Comparison of ENCODE assay signal across 11 cellular contexts in genomic region chr14:23069413-23069806, GRCh38. TPM values are rescaled to one million over a fixed set of nuclear protein-coding genes. Genes with fewer than 3 reads are reported as not detected.
DNase-seq lines count a peak whose midpoint lies in the region; ATAC-seq and TF ChIP-seq lines count a peak whose summit lies in the region.
"Had no signal": no experiment of that assay in that cellular context is flagged by ENCODE, and none has a peak within 500 bp of the region (broad histone marks: within the 10 kb centered on the region; RNA-seq: fewer than 3 reads in every experiment).

No MANE protein-coding gene starts in this region.

- TF ChIP-seq CTCF in MCF 10A (IDR thresholded peaks at IDR 0.05; ENCODE audit: unreplicated experiment), result no peak
- no peak for TF ChIP-seq CTCF in mammary epithelial cell (conservative IDR thresholded peaks at IDR 0.05 in 1 of 2, IDR thresholded peaks at IDR 0.05 in 1 of 2; ENCODE audit: extremely low read depth in 1 of 2, insufficient read depth in 1 of 2, low read depth in 1 of 2, low read length in 2 of 2)
- no peak for TF ChIP-seq CTCF in WTC11 (IDR thresholded peaks at IDR 0.05)
- no peak for TF ChIP-seq CTCF in transverse colon (IDR thresholded peaks at IDR 0.05)

- H3K9me3 Mint-ChIP-seq in MCF 10A (ENCODE audit: unreplicated experiment) (no peaks in the 10 kb centered on the region), WTC11 (no peaks in the 10 kb centered on the region)
- H3K9me3 Mint-ChIP-seq: CD8-positive, alpha-beta T cell had no signal

- H3K4me2 ChIP-seq in mammary epithelial cell (ENCODE audit: insufficient read depth, low read depth, low read length), result no peak overlapping the region

- H3K9me3 ChIP-seq in mammary epithelial cell (replicated peaks; ENCODE audit: insufficient read depth, low read length), result no peaks in the 10 kb centered on the region
- no peaks in the 10 kb centered on the region for H3K9me3 ChIP-seq in transverse colon

- H3K4me3 ChIP-seq in mammary epithelial cell (replicated peaks in 1 of 3; ENCODE audit: insufficient read depth in 1 of 3, low read depth in 2 of 3, low read length in 3 of 3) (no peak overlapping the region), transverse colon (no peak overlapping the region)

- H3K4me1 ChIP-seq in mammary epithelial cell (ENCODE audit: insufficient read depth, low read length) (peaks cover 10% of the 10 kb centered on the region), transverse colon (peaks cover 10 to 47% (median 28%) of the 10 kb centered on the region in 4 donors)

- no peaks in the 10 kb centered on the region for H3K27me3 Mint-ChIP-seq in MCF 10A (ENCODE audit: insufficient read depth, unreplicated experiment)
- no peaks in the 10 kb centered on the region for H3K27me3 Mint-ChIP-seq in WTC11 (ENCODE audit: low read depth)

- intact Hi-C loops in MCF 10A (cut with micrococcal nuclease), result loop anchor here (1.0 kb wide), 1 partner anchor 40 kb away; no protein-coding TSS in a partner anchor
- intact Hi-C loops in mammary epithelial cell (cut with micrococcal nuclease), result loop anchor here (1.0 to 5.0 kb wide), 5 partner anchors 9 to 233 kb away; partner anchors contain the start of genes ACIN1, C14orf119 and PPP1R3E
- intact Hi-C loops in transverse colon (cut with DNase I; ENCODE audit: low total_unique reads), result no loop called here

- H3K4me1 Mint-ChIP-seq in MCF 10A (ENCODE audit: insufficient read depth, unreplicated experiment) (peaks cover 26% of the 10 kb centered on the region), WTC11 (peaks cover 38% of the 10 kb centered on the region)

- dilution Hi-C loops in mammary epithelial cell (cut with HindIII; ENCODE audit: low sequenced_read_pairs), result loop anchor here (5.0 kb wide), 1 partner anchor 92 kb away; no protein-coding TSS in a partner anchor

- in situ Hi-C loops in mammary epithelial cell (cut with MboI; ENCODE audit: low sequenced_read_pairs in 2 of 2), result loop anchor here in 1 of 2 donors (5.0 kb wide), 1 partner anchor 38 kb away; no protein-coding TSS in a partner anchor
- in situ Hi-C loops in transverse colon (cut with MboI; ENCODE audit: low pct_ligation_motif_present in 1 of 4, low pct_unique_long_range_greater_than_20kb in 1 of 4, low sequenced_read_pairs in 3 of 4), result loop anchor here in 2 of 4 donors (10.0 kb wide), 2 partner anchors 85 to 95 kb away; partner anchors contain the start of gene AJUBA (in 1 of the 2)

- TF ChIP-seq EP300 in transverse colon (IDR thresholded peaks at IDR 0.05; ENCODE audit: low read depth), result no peak

- H3K36me3 ChIP-seq in mammary epithelial cell (ENCODE audit: insufficient read depth, low read length) (peaks cover 28% of the 10 kb centered on the region), transverse colon (peaks cover 0 to 52% (median 16%) of the 10 kb centered on the region in 4 donors)

- no peak for ATAC-seq in WTC11
- no peak for ATAC-seq in HG02798 (IDR thresholded peaks at IDR 0.05; ENCODE audit: poor library complexity, unreplicated experiment)

- no peaks in the 10 kb centered on the region for H3K27me3 ChIP-seq in mammary epithelial cell (ENCODE audit: insufficient read depth, low read length)
- H3K27me3 ChIP-seq in transverse colon, result no peaks in the 10 kb centered on the region

- H3K9ac ChIP-seq in mammary epithelial cell (ENCODE audit: insufficient read depth, low read length), result no peak overlapping the region

- BruUV-seq in MCF 10A (replicated peaks; lab: Mats Ljungman, UMichigan) (TSS peak; percentile 0), mammary epithelial cell (replicated peaks; lab: Mats Ljungman, UMichigan) (no TSS peak)

- DNase-seq in MCF 10A (ENCODE audit: unreplicated experiment), result no peak
- no peak for DNase-seq in mammary epithelial cell
- no peak for DNase-seq in WTC11 (ENCODE audit: low spot score)
- peak; percentile 35 for DNase-seq in medulla oblongata (ENCODE audit: extremely low spot score)
- no peak for DNase-seq in transverse colon
- no peak for DNase-seq in NCI-H2196 treated with DMSO at 0.1 percent for 48 hours (lab: John Stamatoyannopoulos, UW; ENCODE audit: unreplicated experiment)
- no peak for DNase-seq in DMS 273 treated with DMSO at 0.1 percent for 48 hours (lab: John Stamatoyannopoulos, UW)
- DNase-seq: NCI-H345 had no signal

- TF ChIP-seq POLR2A in transverse colon (IDR thresholded peaks at IDR 0.05), result no peak

- CTCF ChIA-PET in MCF 10A (lab: Yijun Ruan, JAX) (interaction anchor here (0.6 to 16.3 kb wide), 52 partner anchors 10 to 1618 kb away, joined by 3 to 620 read pairs (median 6); partner anchors contain the start of genes ACIN1, AJUBA, C14orf119 and CDH24), mammary epithelial cell (lab: Charles Lee; ENCODE audit: low non-redundant PET) (interaction anchor here (0.6 to 1.2 kb wide), 13 partner anchors 8 to 253 kb away, joined by 3 to 7 read pairs (median 3); partner anchors contain the start of genes ACIN1, C14orf119 and CEBPE), WTC11 (lab: Charles Lee) (interaction anchor here (0.6 to 4.6 kb wide), 91 partner anchors 8 to 399 kb away, joined by 3 to 160 read pairs (median 6); partner anchors contain the start of genes ACIN1, AJUBA, BCL2L2 and C14orf119)

- WGBS in mammary epithelial cell (ENCODE audit: low coverage, missing lambda C conversion rate), result 96% methylated on average over 3 of the region's 4 CpGs
- WGBS in transverse colon (ENCODE audit: low coverage in 1 of 2), 2 donors, result 82 to 90% methylated on average over 2 to 4 of the region's 4 CpGs

- no peak overlapping the region for H3K27ac Mint-ChIP-seq in MCF 10A (ENCODE audit: low read depth, unreplicated experiment)
- peak overlapping the region; percentile 71 for H3K27ac Mint-ChIP-seq in WTC11

- POLR2A ChIA-PET in MCF 10A (lab: Yijun Ruan, JAX), result interaction anchor here (0.7 to 1.9 kb wide), 12 partner anchors 9 to 233 kb away, joined by 3 to 27 read pairs (median 4); partner anchors contain the start of genes ACIN1, AJUBA, C14orf119 and CDH24
- POLR2A ChIA-PET in WTC11 (lab: Charles Lee), result interaction anchor here (0.6 to 2.0 kb wide), 4 partner anchors 11 to 1515 kb away, joined by 3 to 12 read pairs (median 8); partner anchors contain the start of genes ACIN1 and C14orf119

- H2AFZ ChIP-seq in mammary epithelial cell (ENCODE audit: low read depth, low read length), result no peak overlapping the region

- no peak overlapping the region for H3K4me3 Mint-ChIP-seq in MCF 10A (ENCODE audit: unreplicated experiment)
- H3K4me3 Mint-ChIP-seq in WTC11, result peak overlapping the region; percentile 95
- H3K4me3 Mint-ChIP-seq: CD8-positive, alpha-beta T cell had no signal

- peaks cover 72% of the 10 kb centered on the region for H3K79me2 ChIP-seq in mammary epithelial cell (ENCODE audit: insufficient read depth, low read length)

- H3K27ac ChIP-seq in mammary epithelial cell (ENCODE audit: insufficient read depth, low read depth, low read length) (no peak overlapping the region), transverse colon (peak overlapping the region; percentile 39 to 55 (median 51))

- peaks cover 82% of the 10 kb centered on the region for H3K36me3 Mint-ChIP-seq in MCF 10A (ENCODE audit: insufficient read depth, unreplicated experiment)
- peaks cover 71% of the 10 kb centered on the region for H3K36me3 Mint-ChIP-seq in WTC11

- peaks cover 2% of the 10 kb centered on the region for H4K20me1 ChIP-seq in mammary epithelial cell (ENCODE audit: insufficient read depth, low read length)

TF ChIP-seq in WTC11, 78 proteins besides CTCF, POLR2A, EP300 and RAD21 (continues in another document):
- TF ChIP-seq FOXK1 (CRISPR knock-in tag; IDR thresholded peaks at IDR 0.05), result no peak
- no peak for TF ChIP-seq NFE2L1 (CRISPR knock-in tag; IDR thresholded peaks at IDR 0.05)
- TF ChIP-seq PREB (CRISPR knock-in tag; IDR thresholded peaks at IDR 0.05; ENCODE audit: borderline replicate concordance), result no peak

RNA-seq across cellular contexts. Expression of gene CDH24, which starts 12.1 kb away (rescaled TPM):
- total RNA-seq in MCF 10A (2022) (2.6 and 4.9 TPM in 2 replicates), mammary epithelial cell (1 to 10 TPM; 4.2 to 5.6 TPM), WTC11 (2021) (17.9 to 18.8 TPM (median 18.8 TPM) in 3 replicates), transverse colon (1 to 10 TPM; 1.2 to 6.0 (median 4.2) TPM)
- 4.2 TPM for polyA plus RNA-seq in mammary epithelial cell
- 1.0 TPM for polyA minus RNA-seq in mammary epithelial cell

RNA-seq across cellular contexts. Expression of gene ACIN1, which starts 25.5 kb away (rescaled TPM):
- total RNA-seq in MCF 10A (2022), result 197 and 213 TPM in 2 replicates
- total RNA-seq in mammary epithelial cell, result 100 to 1,000 TPM in 1 of 2 donors, 10 to 100 TPM in 1; 62.0 to 148 TPM
- 64.4 TPM for polyA plus RNA-seq in mammary epithelial cell
- 70.8 TPM for polyA minus RNA-seq in mammary epithelial cell
- 196 to 229 TPM (median 204 TPM) in 3 replicates for total RNA-seq in WTC11 (2021)
- total RNA-seq in transverse colon, result 100 to 1,000 TPM; 137 to 303 (median 222) TPM

RNA-seq across cellular contexts. Expression of gene C14orf119, which starts 25.9 kb away (rescaled TPM):
- total RNA-seq in MCF 10A (2022), result 39.6 and 54.8 TPM in 2 replicates
- 10 to 100 TPM; 39.2 to 57.6 TPM for total RNA-seq in mammary epithelial cell
- polyA plus RNA-seq in mammary epithelial cell, result 95.1 TPM
- 38.1 TPM for polyA minus RNA-seq in mammary epithelial cell
- 67.8 to 81.3 TPM (median 71.3 TPM) in 3 replicates for total RNA-seq in WTC11 (2021)
- total RNA-seq in transverse colon, result 10 to 100 TPM in 3 of 4 donors, 1 to 10 TPM in 1; 3.6 to 33.7 (median 32.0) TPM

RNA-seq across cellular contexts. Expression of gene PSMB11, which starts 27.4 kb away (rescaled TPM):
- not detected in 2 replicates for total RNA-seq in MCF 10A (2022)
- not detected for total RNA-seq in mammary epithelial cell
- not detected for polyA plus RNA-seq in mammary epithelial cell
- polyA minus RNA-seq in mammary epithelial cell, result not detected
- not detected in 3 replicates for total RNA-seq in WTC11 (2021)
- total RNA-seq in transverse colon, result not detected
- total RNA-seq: CD8-positive, alpha-beta T cell; sciatic nerve had no signal

RNA-seq across cellular contexts. Expression of gene PSMB5, which starts 34.7 kb away (rescaled TPM):
- 162 and 173 TPM in 2 replicates for total RNA-seq in MCF 10A (2022)
- total RNA-seq in mammary epithelial cell, result 100 to 1,000 TPM; 145 to 152 TPM
- polyA plus RNA-seq in mammary epithelial cell, result 332 TPM
- 194 TPM for polyA minus RNA-seq in mammary epithelial cell
- 200 to 224 TPM (median 203 TPM) in 3 replicates for total RNA-seq in WTC11 (2021)
- 10 to 100 TPM in 3 of 4 donors, 1 to 10 TPM in 1; 8.6 to 85.1 (median 42.5) TPM for total RNA-seq in transverse colon
